In the genomic region with DNA sequence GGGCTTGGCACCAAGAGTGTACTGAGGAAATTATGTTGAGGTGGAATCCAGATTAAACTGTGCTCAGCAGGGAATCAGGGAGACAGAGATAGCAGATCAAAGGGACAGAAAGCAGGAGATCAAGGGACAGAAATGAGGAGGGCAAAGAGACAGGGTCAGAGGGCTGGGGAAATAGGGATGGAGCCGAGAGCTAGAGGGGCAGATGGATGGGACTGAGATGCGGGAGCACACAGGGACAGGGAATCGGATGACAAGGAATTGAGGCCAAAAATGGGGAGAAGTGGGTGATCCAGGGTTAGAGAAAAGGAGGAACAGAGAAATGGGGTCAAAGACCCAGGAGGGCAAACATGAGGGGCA, we compare ENCODE assay signal across 1 cellular context.
TF ChIP-seq lines count a peak whose summit lies in the region.

No MANE protein-coding gene starts in this region.

TF ChIP-seq in H1, 55 proteins besides CTCF, POLR2A, EP300 and RAD21:
- TF ChIP-seq TEAD4 (IDR thresholded peaks at IDR 0.05; ENCODE audit: low read depth, low read length) (no peak), SUZ12 (IDR thresholded peaks at IDR 0.05; ENCODE audit: low read length) (peak; percentile 37), RNF2 (IDR thresholded peaks at IDR 0.05; ENCODE audit: borderline replicate concordance, low read depth, low read length, missing control alignments, poor library complexity, severe bottlenecking) (peak; percentile 60), CTBP2 (IDR thresholded peaks at IDR 0.05; ENCODE audit: borderline replicate concordance, insufficient read depth, insufficient read length, low read length) (peak; percentile 45), SAP30 (IDR thresholded peaks at IDR 0.05; ENCODE audit: insufficient read depth, insufficient replicate concordance, low read length) (no peak), EZH2 (IDR thresholded peaks at IDR 0.05; ENCODE audit: low read depth, low read length, severe bottlenecking) (peak; percentile 72)
